1 cellular context compared by ENCODE assay signal in the genomic region with DNA sequence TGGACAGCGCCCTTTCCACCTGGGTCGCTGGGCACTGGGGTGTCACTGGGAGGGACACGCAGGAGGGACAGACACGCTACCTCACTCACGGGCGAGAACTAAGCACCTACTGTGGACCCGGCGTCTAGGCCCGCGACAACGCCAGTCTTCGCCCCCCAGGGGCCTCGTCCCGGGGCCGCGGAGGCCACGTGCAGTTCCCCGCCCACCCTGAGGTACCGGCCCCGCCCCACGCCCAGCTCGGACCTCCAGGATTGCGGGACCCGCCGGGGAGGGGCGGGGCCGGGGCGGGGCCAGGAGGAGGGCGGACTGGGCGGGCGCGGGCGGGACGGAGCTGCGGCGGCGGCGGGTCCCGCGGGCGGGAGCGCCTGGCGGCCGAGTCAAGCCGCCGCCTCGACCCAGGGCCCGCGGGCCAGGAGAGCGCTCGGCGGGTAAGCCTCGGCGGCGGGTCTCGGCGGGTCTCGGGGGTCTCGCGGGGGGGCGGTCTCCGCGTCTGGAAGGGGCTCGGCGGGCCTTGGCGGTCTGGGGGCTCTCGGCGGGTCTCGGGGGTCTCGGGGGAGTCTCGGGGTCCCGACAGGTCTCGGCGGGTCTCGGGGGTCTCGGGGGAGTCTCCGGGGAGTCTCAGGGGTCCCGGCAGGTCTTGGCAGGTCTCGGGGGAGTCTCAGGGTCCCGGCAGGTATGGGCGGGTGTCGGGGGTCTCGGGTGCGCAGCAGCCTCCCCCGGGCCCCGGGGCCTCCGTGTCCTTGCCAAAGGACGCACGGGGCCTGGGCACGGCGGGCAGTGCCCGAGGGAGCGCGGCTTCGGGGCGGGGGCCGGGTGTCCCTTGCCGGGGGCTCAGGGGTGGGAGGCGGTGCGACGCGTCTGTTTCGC.
TF ChIP-seq lines count a peak whose summit lies in the region.

A gene with protein sequence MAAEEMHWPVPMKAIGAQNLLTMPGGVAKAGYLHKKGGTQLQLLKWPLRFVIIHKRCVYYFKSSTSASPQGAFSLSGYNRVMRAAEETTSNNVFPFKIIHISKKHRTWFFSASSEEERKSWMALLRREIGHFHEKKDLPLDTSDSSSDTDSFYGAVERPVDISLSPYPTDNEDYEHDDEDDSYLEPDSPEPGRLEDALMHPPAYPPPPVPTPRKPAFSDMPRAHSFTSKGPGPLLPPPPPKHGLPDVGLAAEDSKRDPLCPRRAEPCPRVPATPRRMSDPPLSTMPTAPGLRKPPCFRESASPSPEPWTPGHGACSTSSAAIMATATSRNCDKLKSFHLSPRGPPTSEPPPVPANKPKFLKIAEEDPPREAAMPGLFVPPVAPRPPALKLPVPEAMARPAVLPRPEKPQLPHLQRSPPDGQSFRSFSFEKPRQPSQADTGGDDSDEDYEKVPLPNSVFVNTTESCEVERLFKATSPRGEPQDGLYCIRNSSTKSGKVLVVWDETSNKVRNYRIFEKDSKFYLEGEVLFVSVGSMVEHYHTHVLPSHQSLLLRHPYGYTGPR (plus strand): TSS at position 375 of the 867 bp plus-strand sequence. CDS start 27,533 bp downstream, outside the sequence.

TF ChIP-seq in HepG2, 621 proteins besides CTCF, POLR2A, EP300 and RAD21 (continued from another document and continues in another):
- TF ChIP-seq NONO (IDR thresholded peaks at IDR 0.05) (no peak), NONO (CRISPR knock-in tag; conservative IDR thresholded peaks at IDR 0.05) (peak; percentile 24; the same call in 1 of the 2 replicates), ZNF232 (CRISPR knock-in tag; IDR thresholded peaks at IDR 0.05; ENCODE audit: borderline replicate concordance) (peak; percentile 49; the same call in 1 of the 2 replicates), HDAC6 (IDR thresholded peaks at IDR 0.05; ENCODE audit: low read depth, low read length) (no peak), GPN1 (CRISPR knock-in tag; IDR thresholded peaks at IDR 0.05; ENCODE audit: borderline replicate concordance) (no peak), GTF3A (CRISPR knock-in tag; conservative IDR thresholded peaks at IDR 0.05) (no peak), PCBP1 (IDR thresholded peaks at IDR 0.05; ENCODE audit: borderline replicate concordance, low read depth, low read length) (0 out of 2 replicates have a peak, but pooled peaks have one; percentile 7), ETV6 (CRISPR knock-in tag; conservative IDR thresholded peaks at IDR 0.05) (no peak), TOE1 (CRISPR knock-in tag; IDR thresholded peaks at IDR 0.05) (no peak), YEATS4 (CRISPR knock-in tag; IDR thresholded peaks at IDR 0.05; ENCODE audit: borderline replicate concordance) (peak; percentile 45; the same call in 1 of the 2 replicates), ZSCAN30 (CRISPR knock-in tag; IDR thresholded peaks at IDR 0.05) (no peak), ZNF672 (CRISPR knock-in tag; IDR thresholded peaks at IDR 0.05) (0 out of 2 replicates have a peak, but pooled peaks have one; percentile 44), SSRP1 (CRISPR knock-in tag; IDR thresholded peaks at IDR 0.05) (no peak), ZNF577 (CRISPR knock-in tag; IDR thresholded peaks at IDR 0.05; ENCODE audit: borderline replicate concordance, low read depth) (no peak), ZNF850 (CRISPR knock-in tag; conservative IDR thresholded peaks at IDR 0.05) (no peak), ZNF510 (CRISPR knock-in tag; IDR thresholded peaks at IDR 0.05; ENCODE audit: low read depth) (no peak), RBAK (CRISPR knock-in tag; IDR thresholded peaks at IDR 0.05) (no peak), AKAP8 (CRISPR knock-in tag; IDR thresholded peaks at IDR 0.05) (no peak; the same call in 1 of the 2 replicates), NR1H2 (CRISPR knock-in tag; IDR thresholded peaks at IDR 0.05; ENCODE audit: borderline replicate concordance, low read depth) (no peak), YY1 (IDR thresholded peaks at IDR 0.05; ENCODE audit: insufficient read depth, insufficient replicate concordance, low read depth, low read length) (peak; percentile 22), SALL2 (CRISPR knock-in tag; IDR thresholded peaks at IDR 0.05) (no peak), KAT2B (IDR thresholded peaks at IDR 0.05; ENCODE audit: borderline replicate concordance, low read depth, low read length) (no peak), ZNF703 (CRISPR knock-in tag; IDR thresholded peaks at IDR 0.05; ENCODE audit: borderline replicate concordance) (0 out of 2 replicates have a peak, but pooled peaks have one; percentile 76), FLYWCH1 (CRISPR knock-in tag; IDR thresholded peaks at IDR 0.05) (no peak), MAFF (IDR thresholded peaks at IDR 0.05; ENCODE audit: low read depth, low read length) (no peak), XBP1 (CRISPR knock-in tag; IDR thresholded peaks at IDR 0.05) (no peak), CENPT (CRISPR knock-in tag; IDR thresholded peaks at IDR 0.05; ENCODE audit: low read depth) (no peak), CHCHD3 (CRISPR knock-in tag; IDR thresholded peaks at IDR 0.05) (no peak; the same call in 1 of the 2 replicates), ZNF224 (CRISPR knock-in tag; IDR thresholded peaks at IDR 0.05) (0 out of 2 replicates have a peak, but pooled peaks have one; percentile 49), ZNF619 (CRISPR knock-in tag; IDR thresholded peaks at IDR 0.05) (no peak), JARID2 (CRISPR knock-in tag; IDR thresholded peaks at IDR 0.05; ENCODE audit: insufficient replicate concordance) (no peak), MEIS1 (CRISPR knock-in tag; IDR thresholded peaks at IDR 0.05; ENCODE audit: borderline replicate concordance) (no peak), ZNF660 (CRISPR knock-in tag; IDR thresholded peaks at IDR 0.05; ENCODE audit: borderline replicate concordance, low read depth) (no peak), FOXJ3 (CRISPR knock-in tag; IDR thresholded peaks at IDR 0.05; ENCODE audit: borderline replicate concordance) (no peak), ATRX (CRISPR knock-in tag; IDR thresholded peaks at IDR 0.05; ENCODE audit: borderline replicate concordance) (no peak), ZNF33B (CRISPR knock-in tag; IDR thresholded peaks at IDR 0.05) (no peak), ZNF768 (CRISPR knock-in tag; IDR thresholded peaks at IDR 0.05) (peak; percentile 36; the same call in 1 of the 2 replicates), ISX (CRISPR knock-in tag; conservative IDR thresholded peaks at IDR 0.05) (0 out of 2 replicates have a peak, but pooled peaks have one; percentile 29)
- TF ChIP-seq, protein P1, sequence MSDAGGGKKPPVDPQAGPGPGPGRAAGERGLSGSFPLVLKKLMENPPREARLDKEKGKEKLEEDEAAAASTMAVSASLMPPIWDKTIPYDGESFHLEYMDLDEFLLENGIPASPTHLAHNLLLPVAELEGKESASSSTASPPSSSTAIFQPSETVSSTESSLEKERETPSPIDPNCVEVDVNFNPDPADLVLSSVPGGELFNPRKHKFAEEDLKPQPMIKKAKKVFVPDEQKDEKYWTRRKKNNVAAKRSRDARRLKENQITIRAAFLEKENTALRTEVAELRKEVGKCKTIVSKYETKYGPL (CRISPR knock-in tag; IDR thresholded peaks at IDR 0.05), result no peak
- TF ChIP-seq, protein P2, sequence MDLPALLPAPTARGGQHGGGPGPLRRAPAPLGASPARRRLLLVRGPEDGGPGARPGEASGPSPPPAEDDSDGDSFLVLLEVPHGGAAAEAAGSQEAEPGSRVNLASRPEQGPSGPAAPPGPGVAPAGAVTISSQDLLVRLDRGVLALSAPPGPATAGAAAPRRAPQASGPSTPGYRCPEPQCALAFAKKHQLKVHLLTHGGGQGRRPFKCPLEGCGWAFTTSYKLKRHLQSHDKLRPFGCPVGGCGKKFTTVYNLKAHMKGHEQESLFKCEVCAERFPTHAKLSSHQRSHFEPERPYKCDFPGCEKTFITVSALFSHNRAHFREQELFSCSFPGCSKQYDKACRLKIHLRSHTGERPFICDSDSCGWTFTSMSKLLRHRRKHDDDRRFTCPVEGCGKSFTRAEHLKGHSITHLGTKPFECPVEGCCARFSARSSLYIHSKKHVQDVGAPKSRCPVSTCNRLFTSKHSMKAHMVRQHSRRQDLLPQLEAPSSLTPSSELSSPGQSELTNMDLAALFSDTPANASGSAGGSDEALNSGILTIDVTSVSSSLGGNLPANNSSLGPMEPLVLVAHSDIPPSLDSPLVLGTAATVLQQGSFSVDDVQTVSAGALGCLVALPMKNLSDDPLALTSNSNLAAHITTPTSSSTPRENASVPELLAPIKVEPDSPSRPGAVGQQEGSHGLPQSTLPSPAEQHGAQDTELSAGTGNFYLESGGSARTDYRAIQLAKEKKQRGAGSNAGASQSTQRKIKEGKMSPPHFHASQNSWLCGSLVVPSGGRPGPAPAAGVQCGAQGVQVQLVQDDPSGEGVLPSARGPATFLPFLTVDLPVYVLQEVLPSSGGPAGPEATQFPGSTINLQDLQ (CRISPR knock-in tag; IDR thresholded peaks at IDR 0.05), result no peak; the same call in 1 of the 2 replicates
- TF ChIP-seq, protein P3, sequence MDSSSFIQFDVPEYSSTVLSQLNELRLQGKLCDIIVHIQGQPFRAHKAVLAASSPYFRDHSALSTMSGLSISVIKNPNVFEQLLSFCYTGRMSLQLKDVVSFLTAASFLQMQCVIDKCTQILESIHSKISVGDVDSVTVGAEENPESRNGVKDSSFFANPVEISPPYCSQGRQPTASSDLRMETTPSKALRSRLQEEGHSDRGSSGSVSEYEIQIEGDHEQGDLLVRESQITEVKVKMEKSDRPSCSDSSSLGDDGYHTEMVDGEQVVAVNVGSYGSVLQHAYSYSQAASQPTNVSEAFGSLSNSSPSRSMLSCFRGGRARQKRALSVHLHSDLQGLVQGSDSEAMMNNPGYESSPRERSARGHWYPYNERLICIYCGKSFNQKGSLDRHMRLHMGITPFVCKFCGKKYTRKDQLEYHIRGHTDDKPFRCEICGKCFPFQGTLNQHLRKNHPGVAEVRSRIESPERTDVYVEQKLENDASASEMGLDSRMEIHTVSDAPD (CRISPR knock-in tag; IDR thresholded peaks at IDR 0.05), result peak; percentile 60; the same call in 1 of the 2 replicates
- TF ChIP-seq, protein P4, sequence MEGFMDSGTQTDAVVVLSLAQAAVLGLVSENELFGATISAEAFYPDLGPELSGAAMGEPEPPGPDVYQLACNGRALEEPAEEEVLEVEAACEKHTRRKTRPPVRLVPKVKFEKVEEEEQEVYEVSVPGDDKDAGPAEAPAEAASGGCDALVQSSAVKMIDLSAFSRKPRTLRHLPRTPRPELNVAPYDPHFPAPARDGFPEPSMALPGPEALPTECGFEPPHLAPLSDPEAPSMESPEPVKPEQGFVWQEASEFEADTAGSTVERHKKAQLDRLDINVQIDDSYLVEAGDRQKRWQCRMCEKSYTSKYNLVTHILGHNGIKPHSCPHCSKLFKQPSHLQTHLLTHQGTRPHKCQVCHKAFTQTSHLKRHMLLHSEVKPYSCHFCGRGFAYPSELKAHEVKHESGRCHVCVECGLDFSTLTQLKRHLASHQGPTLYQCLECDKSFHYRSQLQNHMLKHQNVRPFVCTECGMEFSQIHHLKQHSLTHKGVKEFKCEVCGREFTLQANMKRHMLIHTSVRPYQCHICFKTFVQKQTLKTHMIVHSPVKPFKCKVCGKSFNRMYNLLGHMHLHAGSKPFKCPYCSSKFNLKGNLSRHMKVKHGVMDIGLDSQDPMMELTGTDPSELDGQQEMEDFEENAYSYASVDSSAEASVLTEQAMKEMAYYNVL (CRISPR knock-in tag; IDR thresholded peaks at IDR 0.05; ENCODE audit: borderline replicate concordance), result no peak
- TF ChIP-seq, protein P5, sequence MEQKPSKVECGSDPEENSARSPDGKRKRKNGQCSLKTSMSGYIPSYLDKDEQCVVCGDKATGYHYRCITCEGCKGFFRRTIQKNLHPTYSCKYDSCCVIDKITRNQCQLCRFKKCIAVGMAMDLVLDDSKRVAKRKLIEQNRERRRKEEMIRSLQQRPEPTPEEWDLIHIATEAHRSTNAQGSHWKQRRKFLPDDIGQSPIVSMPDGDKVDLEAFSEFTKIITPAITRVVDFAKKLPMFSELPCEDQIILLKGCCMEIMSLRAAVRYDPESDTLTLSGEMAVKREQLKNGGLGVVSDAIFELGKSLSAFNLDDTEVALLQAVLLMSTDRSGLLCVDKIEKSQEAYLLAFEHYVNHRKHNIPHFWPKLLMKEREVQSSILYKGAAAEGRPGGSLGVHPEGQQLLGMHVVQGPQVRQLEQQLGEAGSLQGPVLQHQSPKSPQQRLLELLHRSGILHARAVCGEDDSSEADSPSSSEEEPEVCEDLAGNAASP (CRISPR knock-in tag; IDR thresholded peaks at IDR 0.05; ENCODE audit: borderline replicate concordance), result peak; percentile 61; the same call in 1 of the 2 replicates
- TF ChIP-seq, protein P6, sequence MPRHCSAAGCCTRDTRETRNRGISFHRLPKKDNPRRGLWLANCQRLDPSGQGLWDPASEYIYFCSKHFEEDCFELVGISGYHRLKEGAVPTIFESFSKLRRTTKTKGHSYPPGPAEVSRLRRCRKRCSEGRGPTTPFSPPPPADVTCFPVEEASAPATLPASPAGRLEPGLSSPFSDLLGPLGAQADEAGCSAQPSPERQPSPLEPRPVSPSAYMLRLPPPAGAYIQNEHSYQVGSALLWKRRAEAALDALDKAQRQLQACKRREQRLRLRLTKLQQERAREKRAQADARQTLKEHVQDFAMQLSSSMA (CRISPR knock-in tag; IDR thresholded peaks at IDR 0.05), result no peak
- TF ChIP-seq, protein P7, sequence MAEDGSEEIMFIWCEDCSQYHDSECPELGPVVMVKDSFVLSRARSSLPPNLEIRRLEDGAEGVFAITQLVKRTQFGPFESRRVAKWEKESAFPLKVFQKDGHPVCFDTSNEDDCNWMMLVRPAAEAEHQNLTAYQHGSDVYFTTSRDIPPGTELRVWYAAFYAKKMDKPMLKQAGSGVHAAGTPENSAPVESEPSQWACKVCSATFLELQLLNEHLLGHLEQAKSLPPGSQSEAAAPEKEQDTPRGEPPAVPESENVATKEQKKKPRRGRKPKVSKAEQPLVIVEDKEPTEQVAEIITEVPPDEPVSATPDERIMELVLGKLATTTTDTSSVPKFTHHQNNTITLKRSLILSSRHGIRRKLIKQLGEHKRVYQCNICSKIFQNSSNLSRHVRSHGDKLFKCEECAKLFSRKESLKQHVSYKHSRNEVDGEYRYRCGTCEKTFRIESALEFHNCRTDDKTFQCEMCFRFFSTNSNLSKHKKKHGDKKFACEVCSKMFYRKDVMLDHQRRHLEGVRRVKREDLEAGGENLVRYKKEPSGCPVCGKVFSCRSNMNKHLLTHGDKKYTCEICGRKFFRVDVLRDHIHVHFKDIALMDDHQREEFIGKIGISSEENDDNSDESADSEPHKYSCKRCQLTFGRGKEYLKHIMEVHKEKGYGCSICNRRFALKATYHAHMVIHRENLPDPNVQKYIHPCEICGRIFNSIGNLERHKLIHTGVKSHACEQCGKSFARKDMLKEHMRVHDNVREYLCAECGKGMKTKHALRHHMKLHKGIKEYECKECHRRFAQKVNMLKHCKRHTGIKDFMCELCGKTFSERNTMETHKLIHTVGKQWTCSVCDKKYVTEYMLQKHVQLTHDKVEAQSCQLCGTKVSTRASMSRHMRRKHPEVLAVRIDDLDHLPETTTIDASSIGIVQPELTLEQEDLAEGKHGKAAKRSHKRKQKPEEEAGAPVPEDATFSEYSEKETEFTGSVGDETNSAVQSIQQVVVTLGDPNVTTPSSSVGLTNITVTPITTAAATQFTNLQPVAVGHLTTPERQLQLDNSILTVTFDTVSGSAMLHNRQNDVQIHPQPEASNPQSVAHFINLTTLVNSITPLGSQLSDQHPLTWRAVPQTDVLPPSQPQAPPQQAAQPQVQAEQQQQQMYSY (CRISPR knock-in tag; IDR thresholded peaks at IDR 0.05), result no peak; the same call in 1 of the 2 replicates
